ENCODE assay signal across 13 cellular contexts in the genomic region with DNA sequence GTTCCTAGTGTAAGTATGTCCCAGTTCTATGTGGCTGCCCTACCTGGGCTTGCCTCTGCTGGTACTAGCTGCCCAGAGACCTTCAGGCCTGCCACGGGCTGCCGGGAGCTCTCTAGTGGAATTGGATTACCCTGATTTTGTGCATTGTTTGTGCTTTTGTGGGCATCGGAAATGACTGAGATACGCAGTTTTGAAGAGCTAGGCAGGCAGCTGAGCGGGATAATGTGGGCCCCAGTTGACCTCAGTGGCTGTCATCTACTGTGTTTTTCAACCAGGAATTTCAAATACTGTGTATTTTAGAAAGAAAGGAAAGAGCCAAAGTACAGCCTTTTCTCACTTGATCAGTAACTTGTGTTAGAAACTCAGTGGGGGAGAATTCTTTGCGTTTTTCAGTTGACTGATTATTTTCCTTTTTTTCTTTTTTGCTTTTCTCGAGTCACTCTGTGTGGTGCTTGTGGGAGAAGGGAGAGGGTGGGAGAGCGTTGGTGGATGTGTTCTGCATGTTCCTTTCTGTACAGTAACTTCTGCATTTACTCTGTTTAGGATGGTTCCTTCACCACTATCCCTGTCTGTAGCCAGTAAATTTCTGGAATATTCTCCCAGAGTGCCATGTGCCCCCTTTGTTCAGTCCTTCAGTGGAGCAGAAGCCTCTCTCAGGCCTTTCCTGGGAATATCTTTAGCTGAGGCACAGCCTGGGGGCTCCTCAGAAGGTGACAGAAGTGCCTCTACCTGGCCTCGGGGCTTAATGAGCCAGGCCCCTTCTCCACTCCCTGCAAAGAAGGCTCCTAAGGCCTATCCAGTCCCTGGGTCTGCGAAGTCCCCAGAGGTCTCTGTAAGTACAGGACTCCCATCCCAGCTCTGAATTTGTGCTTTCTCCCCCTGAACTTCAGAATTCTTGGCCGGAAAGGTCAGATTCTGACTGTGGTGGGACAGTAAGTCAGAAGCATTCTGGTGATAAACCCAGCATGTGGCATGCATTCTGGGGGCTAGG. TPM values are rescaled to one million over a fixed set of nuclear protein-coding genes. Genes with fewer than 3 reads are reported as not detected.
DNase-seq lines count a peak whose midpoint lies in the region; TF ChIP-seq lines count a peak whose summit lies in the region.
"Had no signal": no experiment of that assay in that cellular context is flagged by ENCODE, and none has a peak within 500 bp of the region (broad histone marks: within the 10 kb centered on the region; RNA-seq: fewer than 3 reads in every experiment).

No MANE protein-coding gene starts in this region.

- no peaks in the 10 kb centered on the region for H3K79me1 ChIP-seq in mesendoderm (ENCODE audit: low read length)

- no peak for DNase-seq in MCF 10A (ENCODE audit: unreplicated experiment)
- no peak for DNase-seq in mammary epithelial cell
- no peak for DNase-seq in mesendoderm
- DNase-seq in vagina (ENCODE audit: extremely low spot score in 2 of 2) = no peak
- no peak for DNase-seq in GM10266 (ENCODE audit: extremely low spot score)
- no peak for DNase-seq in NCI-H2227 (lab: John Stamatoyannopoulos, UW; ENCODE audit: unreplicated experiment)
- no peak for DNase-seq in activated T-cell treated with anti-CD3 and anti-CD28 coated beads for 4 hours
- DNase-seq: activated CD4-positive, alpha-beta T cell treated with anti-CD3 and anti-CD28 coated beads, Interleukin-2, amount 10 ng/mL, durations not matched to agents 24 days and 14 days; activated naive CD4-positive, alpha-beta T cell treated with anti-CD3 and anti-CD28 coated beads, Interleukin-2, amount 50 U/mL, for 16 hours; effector memory CD8-positive, alpha-beta T cell; MM.1S; naive thymus-derived CD4-positive, alpha-beta T cell had no signal

- H4K5ac ChIP-seq in mesendoderm (ENCODE audit: low read length) = no peak overlapping the region

- no peak for TF ChIP-seq CTCF in MCF 10A (IDR thresholded peaks at IDR 0.05; ENCODE audit: unreplicated experiment)
- no peak for TF ChIP-seq CTCF in mammary epithelial cell (conservative IDR thresholded peaks at IDR 0.05 in 1 of 2, IDR thresholded peaks at IDR 0.05 in 1 of 2; ENCODE audit: extremely low read depth in 1 of 2, insufficient read depth in 1 of 2, low read depth in 1 of 2, low read length in 2 of 2)
- TF ChIP-seq CTCF in vagina (IDR thresholded peaks at IDR 0.05) = no peak
- no peak for TF ChIP-seq CTCF in GM10266 (IDR thresholded peaks at IDR 0.05; ENCODE audit: control insufficient read depth, insufficient read depth, low read depth, missing control alignments)

- H3K36me3 Mint-ChIP-seq in MCF 10A (ENCODE audit: insufficient read depth, unreplicated experiment) = peaks cover 3% of the 10 kb centered on the region

- no peak overlapping the region for H3K4me2 ChIP-seq in mammary epithelial cell (ENCODE audit: insufficient read depth, low read depth, low read length)
- H3K4me2 ChIP-seq in mesendoderm (ENCODE audit: low read length) = no peak overlapping the region

- no peak overlapping the region for H3K9ac ChIP-seq in mammary epithelial cell (ENCODE audit: insufficient read depth, low read length)
- H3K9ac ChIP-seq in mesendoderm (ENCODE audit: low read length) = no peak overlapping the region

- H3K27me3 Mint-ChIP-seq in MCF 10A (ENCODE audit: insufficient read depth, unreplicated experiment) = no peaks in the 10 kb centered on the region
- H3K27me3 Mint-ChIP-seq: activated CD4-positive, alpha-beta T cell treated with anti-CD3 and anti-CD28 coated beads, Interleukin-2, amount 10 ng/mL, durations not matched to agents 24 days and 14 days; effector memory CD8-positive, alpha-beta T cell; naive thymus-derived CD4-positive, alpha-beta T cell had no signal

- dilution Hi-C loops in mammary epithelial cell (cut with HindIII; ENCODE audit: low sequenced_read_pairs) = no loop called here

- H3K23ac ChIP-seq in mesendoderm (ENCODE audit: low read length) = no peak overlapping the region

- no peak overlapping the region for H2BK15ac ChIP-seq in mesendoderm (replicated peaks; ENCODE audit: low read depth)

- H3K4ac ChIP-seq in mesendoderm (ENCODE audit: low read depth, low read length) = no peak overlapping the region

- no peak overlapping the region for H3K27ac ChIP-seq in mammary epithelial cell (ENCODE audit: insufficient read depth, low read depth, low read length)
- H3K27ac ChIP-seq in cingulate gyrus (ENCODE audit: low read depth, low read length) = peak overlapping the region; percentile 82
- H3K27ac ChIP-seq in mesendoderm (ENCODE audit: low read depth, low read length) = no peak overlapping the region
- peak overlapping the region; percentile 53 for H3K27ac ChIP-seq in vagina

- no peak overlapping the region for H2AFZ ChIP-seq in mammary epithelial cell (ENCODE audit: low read depth, low read length)

- H3K4me3 ChIP-seq in mammary epithelial cell (replicated peaks in 1 of 3; ENCODE audit: insufficient read depth in 1 of 3, low read depth in 2 of 3, low read length in 3 of 3) (no peak overlapping the region), mesendoderm (ENCODE audit: low read length) (no peak overlapping the region), vagina (no peak overlapping the region)

- H4K8ac ChIP-seq in mesendoderm (ENCODE audit: low read depth, low read length) = no peak overlapping the region

- H3K9me3 ChIP-seq in mammary epithelial cell (replicated peaks; ENCODE audit: insufficient read depth, low read length) (no peaks in the 10 kb centered on the region), vagina (no peaks in the 10 kb centered on the region)

- peak overlapping the region; percentile 16 for H3K27ac Mint-ChIP-seq in MCF 10A (ENCODE audit: low read depth, unreplicated experiment)

- H3K27me3 ChIP-seq in mammary epithelial cell (ENCODE audit: insufficient read depth, low read length) = no peaks in the 10 kb centered on the region
- H3K27me3 ChIP-seq in mesendoderm (ENCODE audit: insufficient read depth, low read length, poor library complexity) = no peaks in the 10 kb centered on the region
- H3K27me3 ChIP-seq in vagina = no peaks in the 10 kb centered on the region

- H2BK120ac ChIP-seq in mesendoderm (ENCODE audit: low read depth, low read length) = no peak overlapping the region

- no peak overlapping the region for H3K4me3 Mint-ChIP-seq in MCF 10A (ENCODE audit: unreplicated experiment)
- H3K4me3 Mint-ChIP-seq: activated CD4-positive, alpha-beta T cell treated with anti-CD3 and anti-CD28 coated beads, Interleukin-2, amount 10 ng/mL, durations not matched to agents 24 days and 14 days; effector memory CD8-positive, alpha-beta T cell; naive thymus-derived CD4-positive, alpha-beta T cell had no signal

- POLR2A ChIA-PET in MCF 10A (lab: Yijun Ruan, JAX) = interaction anchor here (0.7 to 1.2 kb wide), 5 partner anchors 20 to 84 kb away, joined by 3 to 4 read pairs (median 4); no protein-coding TSS in a partner anchor

- no peak overlapping the region for H2BK5ac ChIP-seq in mesendoderm (ENCODE audit: low read length)

- H3K4me1 ChIP-seq in mammary epithelial cell (ENCODE audit: insufficient read depth, low read length) (peaks cover 32% of the 10 kb centered on the region), mesendoderm (ENCODE audit: control insufficient read depth, low read depth, low read length) (peaks cover 5% of the 10 kb centered on the region), vagina (peaks cover 29% of the 10 kb centered on the region)

- in situ Hi-C loops in mammary epithelial cell (cut with MboI; ENCODE audit: low sequenced_read_pairs in 2 of 2) = no loop called here

- intact Hi-C loops in MCF 10A (cut with micrococcal nuclease) = no loop called here
- intact Hi-C loops in mammary epithelial cell (cut with micrococcal nuclease) = no loop called here
- intact Hi-C loops in vagina (cut with DNase I) = no loop called here

- H3K4me1 Mint-ChIP-seq in MCF 10A (ENCODE audit: insufficient read depth, unreplicated experiment) = peaks cover 32% of the 10 kb centered on the region

- peak overlapping the region; percentile 11 for H3K18ac ChIP-seq in mesendoderm (ENCODE audit: low read length)

- no peaks in the 10 kb centered on the region for H3K36me3 ChIP-seq in mammary epithelial cell (ENCODE audit: insufficient read depth, low read length)
- no peaks in the 10 kb centered on the region for H3K36me3 ChIP-seq in mesendoderm (ENCODE audit: control insufficient read depth, insufficient read depth, low read length)
- H3K36me3 ChIP-seq in vagina = no peaks in the 10 kb centered on the region

- 88% methylated on average over 11 of the region's 11 CpGs for WGBS in mammary epithelial cell (ENCODE audit: low coverage, missing lambda C conversion rate)
- WGBS in mesendoderm (ENCODE audit: extremely low coverage, insufficient coverage, low lambda C conversion rate) = no CpG with 5 or more reads among the region's 11 CpGs

- H4K20me1 ChIP-seq in mammary epithelial cell (ENCODE audit: insufficient read depth, low read length) = no peaks in the 10 kb centered on the region

- no peak overlapping the region for H2AK5ac ChIP-seq in mesendoderm (ENCODE audit: low read length)

- no TSS peak for BruUV-seq in MCF 10A (replicated peaks; lab: Mats Ljungman, UMichigan)
- BruUV-seq in mammary epithelial cell (replicated peaks; lab: Mats Ljungman, UMichigan) = no TSS peak

- no peaks in the 10 kb centered on the region for H3K9me3 Mint-ChIP-seq in MCF 10A (ENCODE audit: unreplicated experiment)
- H3K9me3 Mint-ChIP-seq: activated CD4-positive, alpha-beta T cell treated with anti-CD3 and anti-CD28 coated beads, Interleukin-2, amount 10 ng/mL, durations not matched to agents 24 days and 14 days; effector memory CD8-positive, alpha-beta T cell had no signal

- H3K79me2 ChIP-seq in mammary epithelial cell (ENCODE audit: insufficient read depth, low read length) (no peaks in the 10 kb centered on the region), mesendoderm (ENCODE audit: control insufficient read depth, insufficient read depth, low read length) (no peaks in the 10 kb centered on the region)

- no peak overlapping the region for H3K56ac ChIP-seq in mesendoderm (ENCODE audit: low read length)

- TF ChIP-seq POLR2A in vagina (IDR thresholded peaks at IDR 0.05) = no peak

- CTCF ChIA-PET in MCF 10A (lab: Yijun Ruan, JAX) = interaction anchor here (0.5 to 1.3 kb wide), 5 partner anchors 14 to 327 kb away, joined by 3 to 5 read pairs (median 3); no protein-coding TSS in a partner anchor
- CTCF ChIA-PET in mammary epithelial cell (lab: Charles Lee; ENCODE audit: low non-redundant PET) = no interaction called here

RNA-seq across cellular contexts. Expression of gene SLC12A3, which starts 15.0 kb away (rescaled TPM):
- total RNA-seq in MCF 10A (2022) (not detected in 2 replicates), mammary epithelial cell (not detected), vagina (not detected)
- polyA plus RNA-seq in mammary epithelial cell = 0.02 TPM
- not detected for polyA minus RNA-seq in mammary epithelial cell
- 0.04 TPM for polyA plus RNA-seq in mesendoderm (2013, experiment 1 of 2)
- 0.01 TPM for polyA plus RNA-seq in mesendoderm (2013, experiment 2 of 2)
- total RNA-seq: activated CD4-positive, alpha-beta T cell treated with anti-CD3 and anti-CD28 coated beads, Interleukin-2, amount 10 ng/mL, durations not matched to agents 24 days and 14 days had no signal
- polyA plus RNA-seq: naive thymus-derived CD4-positive, alpha-beta T cell had no signal

Comparison
In these comparisons a context has a peak if more than half of its experiments do, and no peak if none do; other contexts are left out.
1. H3K27ac ChIP-seq: peak in cingulate gyrus (single experiment) and vagina (single experiment); none in mammary epithelial cell (single experiment) and mesendoderm (single experiment).